ENCODE assay signal across 2 cellular contexts in genomic region chr1:208357663-208358507, GRCh38.
TF ChIP-seq lines count a peak whose summit lies in the region.

No MANE protein-coding gene starts in this region.

TF ChIP-seq in SK-N-SH treated with all-trans-retinoic acid at 6 μM for 48 hours, 23 proteins besides CTCF, POLR2A, EP300 and RAD21 (continued from another document):
- no peak for TF ChIP-seq TSHZ2 (CRISPR knock-in tag; IDR thresholded peaks at IDR 0.05)
- no peak for TF ChIP-seq ZNF70 (CRISPR knock-in tag; IDR thresholded peaks at IDR 0.05)
- no peak for TF ChIP-seq PATZ1 (CRISPR knock-in tag; IDR thresholded peaks at IDR 0.05; ENCODE audit: borderline replicate concordance)
- TF ChIP-seq OSR1 (CRISPR knock-in tag; IDR thresholded peaks at IDR 0.05), result no peak
- no peak for TF ChIP-seq ARNTL (CRISPR knock-in tag; IDR thresholded peaks at IDR 0.05; ENCODE audit: borderline replicate concordance, low read depth)
- no peak for TF ChIP-seq CSDC2 (CRISPR knock-in tag; IDR thresholded peaks at IDR 0.05)
- TF ChIP-seq TCF4 (CRISPR knock-in tag; IDR thresholded peaks at IDR 0.05; ENCODE audit: borderline replicate concordance), result no peak
- no peak for TF ChIP-seq ZNF565 (CRISPR knock-in tag; conservative IDR thresholded peaks at IDR 0.05; ENCODE audit: low read depth)
- TF ChIP-seq ZC3H10 (CRISPR knock-in tag; IDR thresholded peaks at IDR 0.05), result no peak
- no peak for TF ChIP-seq ISL1 (CRISPR knock-in tag; IDR thresholded peaks at IDR 0.05)
- no peak for TF ChIP-seq RARB (CRISPR knock-in tag; IDR thresholded peaks at IDR 0.05)
- TF ChIP-seq TOX (CRISPR knock-in tag; IDR thresholded peaks at IDR 0.05; ENCODE audit: borderline replicate concordance), result no peak
- TF ChIP-seq ESRRG (CRISPR knock-in tag; IDR thresholded peaks at IDR 0.05), result no peak
- no peak for TF ChIP-seq BACH2 (CRISPR knock-in tag; IDR thresholded peaks at IDR 0.05; ENCODE audit: borderline replicate concordance)

TF ChIP-seq in SK-N-SH, 30 proteins besides CTCF, POLR2A, EP300 and RAD21 (continued from another document):
- TF ChIP-seq EZH2phosphoT487 (IDR thresholded peaks at IDR 0.05; ENCODE audit: borderline replicate concordance, low read depth) (no peak), ZBTB33 (IDR thresholded peaks at IDR 0.05; ENCODE audit: borderline replicate concordance, low read depth) (no peak), RCOR1 (IDR thresholded peaks at IDR 0.05; ENCODE audit: low read length) (no peak), ELF1 (IDR thresholded peaks at IDR 0.05) (no peak)
TF ChIP-seq in SK-N-SH: peak in this region for 0.
